Comparison of ENCODE assay signal across 10 cellular contexts in genomic region chr4:53563824-53564223, GRCh38. TPM values are rescaled to one million over a fixed set of nuclear protein-coding genes. Genes with fewer than 3 reads are reported as not detected.
A peak's percentile ranks its signal among the peaks of the same experiment; 100 is the strongest.
DNase-seq lines count a peak whose midpoint lies in the region; ATAC-seq and TF ChIP-seq lines count a peak whose summit lies in the region.
"Had no signal": no experiment of that assay in that cellular context is flagged by ENCODE, and none has a peak within 500 bp of the region (broad histone marks: within the 10 kb centered on the region; RNA-seq: fewer than 3 reads in every experiment).

No MANE protein-coding gene starts in this region.

- TF ChIP-seq CTCF in glutamatergic neuron (IDR thresholded peaks at IDR 0.05; ENCODE audit: partially characterized antibody, unreplicated experiment) = no peak

- H3K9me3 Mint-ChIP-seq in activated T-cell treated with anti-CD3 and anti-CD28 coated beads, Interleukin-2, amount 50 U/mL, for 72 hours = no peaks in the 10 kb centered on the region
- H3K9me3 Mint-ChIP-seq in glutamatergic neuron (ENCODE audit: unreplicated experiment) = no peaks in the 10 kb centered on the region
- peaks cover 0 to 3% of the 10 kb centered on the region in 2 donors for H3K9me3 Mint-ChIP-seq in effector memory CD8-positive, alpha-beta T cell

- H3K4me3 Mint-ChIP-seq in activated T-cell treated with anti-CD3 and anti-CD28 coated beads, Interleukin-2, amount 50 U/mL, for 72 hours = no peak overlapping the region
- H3K4me3 Mint-ChIP-seq in glutamatergic neuron (ENCODE audit: unreplicated experiment) = no peak overlapping the region
- no peak overlapping the region for H3K4me3 Mint-ChIP-seq in effector memory CD8-positive, alpha-beta T cell
- H3K4me3 Mint-ChIP-seq: naive thymus-derived CD4-positive, alpha-beta T cell had no signal

- no peaks in the 10 kb centered on the region for H3K9me3 ChIP-seq in skeletal muscle satellite cell (replicated peaks; ENCODE audit: low read length)

- H3K27me3 Mint-ChIP-seq in activated T-cell treated with anti-CD3 and anti-CD28 coated beads, Interleukin-2, amount 50 U/mL, for 72 hours (ENCODE audit: low read depth) = peaks cover 10% of the 10 kb centered on the region
- H3K27me3 Mint-ChIP-seq in glutamatergic neuron (ENCODE audit: unreplicated experiment) = peaks cover 2% of the 10 kb centered on the region
- H3K27me3 Mint-ChIP-seq in effector memory CD8-positive, alpha-beta T cell = peaks cover 0 to 16% of the 10 kb centered on the region in 2 donors

- peak overlapping the region; percentile 14 for H3K4me2 ChIP-seq in skeletal muscle satellite cell (ENCODE audit: low read length)

- H3K4me1 Mint-ChIP-seq in activated T-cell treated with anti-CD3 and anti-CD28 coated beads, Interleukin-2, amount 50 U/mL, for 72 hours (ENCODE audit: low read depth) = peaks cover 9% of the 10 kb centered on the region
- peaks cover 7% of the 10 kb centered on the region for H3K4me1 Mint-ChIP-seq in glutamatergic neuron (ENCODE audit: low read depth, unreplicated experiment)
- no peaks in the 10 kb centered on the region for H3K4me1 Mint-ChIP-seq in effector memory CD8-positive, alpha-beta T cell (ENCODE audit: low read depth in 2 of 2)
- H3K4me1 Mint-ChIP-seq: naive thymus-derived CD4-positive, alpha-beta T cell had no signal

- no peaks in the 10 kb centered on the region for H3K36me3 Mint-ChIP-seq in activated T-cell treated with anti-CD3 and anti-CD28 coated beads, Interleukin-2, amount 50 U/mL, for 72 hours (ENCODE audit: insufficient read depth in 2 of 2)
- H3K36me3 Mint-ChIP-seq in glutamatergic neuron (ENCODE audit: unreplicated experiment) = no peaks in the 10 kb centered on the region
- no peaks in the 10 kb centered on the region for H3K36me3 Mint-ChIP-seq in effector memory CD8-positive, alpha-beta T cell (ENCODE audit: insufficient read depth)
- H3K36me3 Mint-ChIP-seq: naive thymus-derived CD4-positive, alpha-beta T cell had no signal

- no peak overlapping the region for H3K4me3 ChIP-seq in skeletal muscle satellite cell (ENCODE audit: low read length)

- H3K27ac Mint-ChIP-seq in activated T-cell treated with anti-CD3 and anti-CD28 coated beads, Interleukin-2, amount 50 U/mL, for 72 hours = no peak overlapping the region
- no peak overlapping the region for H3K27ac Mint-ChIP-seq in glutamatergic neuron (ENCODE audit: unreplicated experiment)
- H3K27ac Mint-ChIP-seq in effector memory CD8-positive, alpha-beta T cell = no peak overlapping the region
- H3K27ac Mint-ChIP-seq: naive thymus-derived CD4-positive, alpha-beta T cell had no signal

- no peaks in the 10 kb centered on the region for H3K36me3 ChIP-seq in skeletal muscle satellite cell (ENCODE audit: insufficient read depth, low read length)

- peak; percentile 10 to 11 for DNase-seq in activated T-cell treated with anti-CD3 and anti-CD28 coated beads, Interleukin-2, amount 50 U/mL, for 72 hours
- DNase-seq in glutamatergic neuron (no peak), SKM-1 treated with dmso at 0.1 percent for 144 hours (lab: John Stamatoyannopoulos, UW; ENCODE audit: unreplicated experiment) (no peak), NCI-H526 (lab: John Stamatoyannopoulos, UW) (no peak)
- DNase-seq in effector memory CD8-positive, alpha-beta T cell = no peak
- DNase-seq: cortex of kidney had no signal

- ATAC-seq in GM18868 (IDR thresholded peaks at IDR 0.05; ENCODE audit: unreplicated experiment) = peak; percentile 95
- ATAC-seq in HG02759 (IDR thresholded peaks at IDR 0.05; ENCODE audit: unreplicated experiment) = peak; percentile 97
- ATAC-seq in activated T-cell treated with anti-CD3 and anti-CD28 coated beads, Interleukin-2, amount 50 U/mL, for 72 hours (replicated peaks in 1 of 2) = peak; percentile 82 to 83
- no peak for ATAC-seq in effector memory CD8-positive, alpha-beta T cell (replicated peaks)
- ATAC-seq: naive thymus-derived CD4-positive, alpha-beta T cell had no signal

- H3K9ac ChIP-seq in skeletal muscle satellite cell (ENCODE audit: low read depth, low read length) = no peak overlapping the region

- no peaks in the 10 kb centered on the region for H3K27me3 ChIP-seq in skeletal muscle satellite cell (ENCODE audit: control insufficient read depth, insufficient read depth, low read length)

- H3K4me1 ChIP-seq in skeletal muscle satellite cell (ENCODE audit: control insufficient read depth, insufficient read depth, low read length) = peaks cover 13% of the 10 kb centered on the region

RNA-seq across cellular contexts. Expression of gene LNX1, which starts 27.5 kb away (rescaled TPM):
- total RNA-seq in activated T-cell treated with anti-CD3 and anti-CD28 coated beads, Interleukin-2, amount 50 U/mL, for 72 hours = under 1 TPM in 1 of 2 donors, not detected in 1; 0.46 TPM
- total RNA-seq in skeletal muscle satellite cell (2012; rRNA removed) = 2.8 and 3.9 TPM in 2 replicates
- 0.10 TPM for total RNA-seq in glutamatergic neuron (ENCODE audit: unreplicated experiment)
- total RNA-seq: naive thymus-derived CD4-positive, alpha-beta T cell had no signal

Comparison
In these comparisons a context has a peak if more than half of its experiments do, and no peak if none do; other contexts are left out.
1. DNase-seq: peak in activated T-cell treated with anti-CD3 and anti-CD28 coated beads, Interleukin-2, amount 50 U/mL, for 72 hours (2 of 2); none in glutamatergic neuron (single experiment), SKM-1 treated with dmso at 0.1 percent for 144 hours (single experiment), NCI-H526 (0 of 2) and effector memory CD8-positive, alpha-beta T cell (0 of 3).